ENCODE assay signal across 14 cellular contexts in genomic region chr1:207240325-207241095, GRCh38.
DNase-seq lines count a peak whose midpoint lies in the region; ATAC-seq and TF ChIP-seq lines count a peak whose summit lies in the region.
"Had no signal": no experiment of that assay in that cellular context is flagged by ENCODE, and none has a peak within 500 bp of the region (broad histone marks: within the 10 kb centered on the region; RNA-seq: fewer than 3 reads in every experiment).

No MANE protein-coding gene starts in this region.

- H3K36me3 Mint-ChIP-seq in osteocyte (ENCODE audit: unreplicated experiment) = no peaks in the 10 kb centered on the region
- no peaks in the 10 kb centered on the region for H3K36me3 Mint-ChIP-seq in activated T-cell treated with anti-CD3 and anti-CD28 coated beads, Interleukin-2, amount 50 U/mL, for 4 hours (ENCODE audit: insufficient read depth)
- H3K36me3 Mint-ChIP-seq: activated naive CD8-positive, alpha-beta T cell treated with anti-CD3 and anti-CD28 coated beads for 36 hours had no signal

- H3K4me3 ChIP-seq in retinal pigment epithelial cell (ENCODE audit: low read length) = no peak overlapping the region
- no peak overlapping the region for H3K4me3 ChIP-seq in right cardiac atrium (ENCODE audit: low read length)

- no peak overlapping the region for H3K27ac Mint-ChIP-seq in osteocyte (ENCODE audit: unreplicated experiment)
- H3K27ac Mint-ChIP-seq: activated naive CD8-positive, alpha-beta T cell treated with anti-CD3 and anti-CD28 coated beads for 36 hours; naive thymus-derived CD8-positive, alpha-beta T cell; T-helper 1 cell treated with Interleukin-12 subunit alpha and Interleukin-12 subunit beta and Interleukin-4 antibody, amounts not matched to agents 30 μg/mL and 1 μg/mL, for 36 hours had no signal

- no peaks in the 10 kb centered on the region for H3K9me3 Mint-ChIP-seq in osteocyte (ENCODE audit: unreplicated experiment)
- H3K9me3 Mint-ChIP-seq in activated T-cell treated with anti-CD3 and anti-CD28 coated beads, Interleukin-2, amount 50 U/mL, for 4 hours = no peaks in the 10 kb centered on the region
- H3K9me3 Mint-ChIP-seq: activated naive CD8-positive, alpha-beta T cell treated with anti-CD3 and anti-CD28 coated beads for 36 hours; naive thymus-derived CD8-positive, alpha-beta T cell; T-helper 1 cell treated with Interleukin-12 subunit alpha and Interleukin-12 subunit beta and Interleukin-4 antibody, amounts not matched to agents 30 μg/mL and 1 μg/mL, for 36 hours had no signal

- H3K27me3 Mint-ChIP-seq in osteocyte (ENCODE audit: unreplicated experiment) = no peaks in the 10 kb centered on the region
- H3K27me3 Mint-ChIP-seq in activated T-cell treated with anti-CD3 and anti-CD28 coated beads, Interleukin-2, amount 50 U/mL, for 4 hours (ENCODE audit: low read depth) = peaks cover 5% of the 10 kb centered on the region
- H3K27me3 Mint-ChIP-seq: activated naive CD8-positive, alpha-beta T cell treated with anti-CD3 and anti-CD28 coated beads for 36 hours had no signal

- no peak overlapping the region for H3K4me3 Mint-ChIP-seq in osteocyte (ENCODE audit: unreplicated experiment)
- no peak overlapping the region for H3K4me3 Mint-ChIP-seq in activated T-cell treated with anti-CD3 and anti-CD28 coated beads, Interleukin-2, amount 50 U/mL, for 4 hours
- H3K4me3 Mint-ChIP-seq: activated naive CD8-positive, alpha-beta T cell treated with anti-CD3 and anti-CD28 coated beads for 36 hours; naive thymus-derived CD8-positive, alpha-beta T cell; T-helper 1 cell treated with Interleukin-12 subunit alpha and Interleukin-12 subunit beta and Interleukin-4 antibody, amounts not matched to agents 30 μg/mL and 1 μg/mL, for 36 hours had no signal

- DNase-seq in H4 (ENCODE audit: low spot score) (peak; percentile 55), SW480 (ENCODE audit: low spot score) (peak; percentile 20), foreskin keratinocyte (peak; percentile 98 to 99), retinal pigment epithelial cell (ENCODE audit: low read depth) (peak; percentile 57), osteocyte (ENCODE audit: extremely low spot score, unreplicated experiment) (no peak), right cardiac atrium (no peak)
- DNase-seq in activated T-cell treated with anti-CD3 and anti-CD28 coated beads, Interleukin-2, amount 50 U/mL, for 4 hours = no peak
- DNase-seq: activated naive CD8-positive, alpha-beta T cell treated with anti-CD3 and anti-CD28 coated beads for 36 hours; GOT3; naive thymus-derived CD8-positive, alpha-beta T cell; NCI-H2081 treated with DMSO at 0.1 percent for 48 hours had no signal

- H3K4me1 Mint-ChIP-seq in osteocyte (ENCODE audit: unreplicated experiment) = peaks cover 5% of the 10 kb centered on the region
- peaks cover 3% of the 10 kb centered on the region for H3K4me1 Mint-ChIP-seq in activated T-cell treated with anti-CD3 and anti-CD28 coated beads, Interleukin-2, amount 50 U/mL, for 4 hours (ENCODE audit: low read depth)

- intact Hi-C loops in right cardiac atrium (cut with DNase I) = no loop called here

- ATAC-seq in foreskin keratinocyte (peak; percentile 90), HG02610 (IDR thresholded peaks at IDR 0.05; ENCODE audit: unreplicated experiment) (no peak), right cardiac atrium (no peak)
- no peak for ATAC-seq in activated T-cell treated with anti-CD3 and anti-CD28 coated beads, Interleukin-2, amount 50 U/mL, for 4 hours
- ATAC-seq: naive thymus-derived CD8-positive, alpha-beta T cell had no signal

- H3K4me1 ChIP-seq in foreskin keratinocyte = peaks cover 20% of the 10 kb centered on the region
- H3K4me1 ChIP-seq in right cardiac atrium (ENCODE audit: control insufficient read depth, insufficient read depth, low read length) = no peaks in the 10 kb centered on the region

- TF ChIP-seq CTCF in foreskin keratinocyte (conservative IDR thresholded peaks at IDR 0.05) (no peak), retinal pigment epithelial cell (conservative IDR thresholded peaks at IDR 0.05; ENCODE audit: low read depth, low read length) (no peak), osteocyte (IDR thresholded peaks at IDR 0.05) (no peak)

- peak overlapping the region; percentile 76 for H3K27ac ChIP-seq in foreskin keratinocyte
- H3K27ac ChIP-seq in right cardiac atrium (ENCODE audit: low read length) = no peak overlapping the region
- H3K27ac ChIP-seq: C4-2B had no signal

- 87% methylated on average over 5 of the region's 5 CpGs for WGBS in right cardiac atrium

- no peaks in the 10 kb centered on the region for H3K9me3 ChIP-seq in right cardiac atrium (ENCODE audit: control insufficient read depth, low read length)

- H3K27me3 ChIP-seq in foreskin keratinocyte (no peaks in the 10 kb centered on the region), right cardiac atrium (ENCODE audit: control insufficient read depth, insufficient read depth) (no peaks in the 10 kb centered on the region)

Comparison
In these comparisons a context has a peak if more than half of its experiments do, and no peak if none do; other contexts are left out.
1. DNase-seq: peak in H4 (single experiment), SW480 (single experiment), foreskin keratinocyte (2 of 2) and retinal pigment epithelial cell (single experiment); none in osteocyte (single experiment), activated T-cell treated with anti-CD3 and anti-CD28 coated beads, Interleukin-2, amount 50 U/mL, for 4 hours (single experiment) and right cardiac atrium (0 of 3).